13 cellular contexts compared by ENCODE assay signal in genomic region chr3:84601303-84601702, GRCh38.
A peak's percentile ranks its signal among the peaks of the same experiment; 100 is the strongest.
DNase-seq lines count a peak whose midpoint lies in the region; ATAC-seq and TF ChIP-seq lines count a peak whose summit lies in the region.
"Had no signal": no experiment of that assay in that cellular context is flagged by ENCODE, and none has a peak within 500 bp of the region (broad histone marks: within the 10 kb centered on the region; RNA-seq: fewer than 3 reads in every experiment).

No MANE protein-coding gene starts in this region.

- no peak overlapping the region for H3K4me2 ChIP-seq in OCI-LY7 (ENCODE audit: low read length)

- H3K9me3 ChIP-seq in OCI-LY7 (ENCODE audit: low read length), result no peaks in the 10 kb centered on the region
- H3K9me3 ChIP-seq in uterus, result peaks cover 0 to 3% of the 10 kb centered on the region in 2 donors

- no peak for TF ChIP-seq CTCF in OCI-LY7 (conservative IDR thresholded peaks at IDR 0.05; ENCODE audit: low read length)
- no peak for TF ChIP-seq CTCF in uterus (IDR thresholded peaks at IDR 0.05)

- POLR2A ChIA-PET in OCI-LY7 (lab: Charles Lee) (interaction anchor here (0.6 kb wide), 1 partner anchor 137 kb away, joined by 3 read pairs; no protein-coding TSS in a partner anchor), HEK293T (lab: Yijun Ruan, JAX) (no interaction called here)

- ATAC-seq in left colon, result no peak
- ATAC-seq: activated T-cell treated with anti-CD3 and anti-CD28 coated beads, Interleukin-2, amount 50 U/mL, for 4 hours; natural killer cell treated with Interleukin-12 subunit alpha and Interleukin-12 subunit beta and Interleukin-15 and Interleukin-18, amount 100 ng/mL, for 72 hours had no signal

- H3K27ac ChIP-seq in OCI-LY7 (ENCODE audit: low read depth, low read length, poor library complexity, severe bottlenecking) (no peak overlapping the region), uterus (no peak overlapping the region)

- BruUV-seq in OCI-LY7 (replicated peaks; lab: Mats Ljungman, UMichigan), result no TSS peak

- no peaks in the 10 kb centered on the region for H3K27me3 ChIP-seq in uterus

- CTCF ChIA-PET in OCI-LY7 (lab: Charles Lee; ENCODE audit: unreplicated experiment), result no interaction called here
- CTCF ChIA-PET in HEK293T (lab: Yijun Ruan, JAX), result no interaction called here

- H2AFZ ChIP-seq in OCI-LY7 (ENCODE audit: low read length), result no peak overlapping the region

- DNase-seq in G401 (ENCODE audit: low spot score) (peak; percentile 12), NCI-H128 (lab: John Stamatoyannopoulos, UW; ENCODE audit: unreplicated experiment) (peak; percentile 35), OCI-LY7 (ENCODE audit: low spot score) (peak; percentile 8), inferior parietal cortex (ENCODE audit: extremely low spot score) (peak; percentile 29), uterus (no peak), left colon (no peak), activated T-cell treated with anti-CD3 and anti-CD28 coated beads for 4 hours (no peak), HEK293T (ENCODE audit: extremely low spot score) (no peak)
- DNase-seq: activated T-cell treated with anti-CD3 and anti-CD28 coated beads, Interleukin-2, amount 50 U/mL, for 4 hours; C1 segment of cervical spinal cord; cortex of kidney; kidney glomerular epithelial cell had no signal

- H4K20me1 ChIP-seq in OCI-LY7 (ENCODE audit: insufficient read depth, low read length), result no peaks in the 10 kb centered on the region

- H3K79me2 ChIP-seq in OCI-LY7 (ENCODE audit: insufficient read depth, low read depth, low read length), result no peaks in the 10 kb centered on the region

- no peak for TF ChIP-seq POLR2A in uterus (IDR thresholded peaks at IDR 0.05)

- intact Hi-C loops in OCI-LY7 (cut with micrococcal nuclease; ENCODE audit: unreplicated experiment) (loop anchor here (1.0 kb wide), 1 partner anchor 31 kb away; no protein-coding TSS in a partner anchor), uterus (cut with DNase I; ENCODE audit: low total_unique reads) (no loop called here), left colon (cut with DNase I, micrococcal nuclease) (no loop called here)

- H3K4me1 ChIP-seq in OCI-LY7 (ENCODE audit: insufficient read depth, low read length, poor library complexity, severe bottlenecking) (no peaks in the 10 kb centered on the region), uterus (no peaks in the 10 kb centered on the region)

- in situ Hi-C loops in G401 (cut with HindIII; ENCODE audit: low sequenced_read_pairs), result no loop called here

- no peak overlapping the region for H3K4me3 ChIP-seq in OCI-LY7 (ENCODE audit: low read depth, low read length, poor library complexity, severe bottlenecking)
- H3K4me3 ChIP-seq in uterus, result no peak overlapping the region

- H3K36me3 ChIP-seq in OCI-LY7 (ENCODE audit: insufficient read depth, low read length), result no peaks in the 10 kb centered on the region
- H3K36me3 ChIP-seq in uterus, result no peaks in the 10 kb centered on the region

- H3K9me2 ChIP-seq in OCI-LY7 (ENCODE audit: insufficient read depth, low read length), result no peaks in the 10 kb centered on the region

TF ChIP-seq in HEK293T, 16 proteins besides CTCF, POLR2A, EP300 and RAD21:
- TF ChIP-seq ARNT (IDR thresholded peaks at IDR 0.05), result no peak
- no peak for TF ChIP-seq PKNOX1 (IDR thresholded peaks at IDR 0.05)
- TF ChIP-seq SUZ12 (IDR thresholded peaks at IDR 0.05), result no peak
TF ChIP-seq in HEK293T: peak in this region for 0.

Comparison
In these comparisons a context has a peak if more than half of its experiments do, and no peak if none do; other contexts are left out.
1. DNase-seq: peak in G401 (single experiment), NCI-H128 (single experiment), OCI-LY7 (single experiment) and inferior parietal cortex (single experiment); none in uterus (0 of 2), left colon (0 of 2), activated T-cell treated with anti-CD3 and anti-CD28 coated beads for 4 hours (single experiment) and HEK293T (single experiment).